ENCODE assay signal across 8 cellular contexts in the genomic region with DNA sequence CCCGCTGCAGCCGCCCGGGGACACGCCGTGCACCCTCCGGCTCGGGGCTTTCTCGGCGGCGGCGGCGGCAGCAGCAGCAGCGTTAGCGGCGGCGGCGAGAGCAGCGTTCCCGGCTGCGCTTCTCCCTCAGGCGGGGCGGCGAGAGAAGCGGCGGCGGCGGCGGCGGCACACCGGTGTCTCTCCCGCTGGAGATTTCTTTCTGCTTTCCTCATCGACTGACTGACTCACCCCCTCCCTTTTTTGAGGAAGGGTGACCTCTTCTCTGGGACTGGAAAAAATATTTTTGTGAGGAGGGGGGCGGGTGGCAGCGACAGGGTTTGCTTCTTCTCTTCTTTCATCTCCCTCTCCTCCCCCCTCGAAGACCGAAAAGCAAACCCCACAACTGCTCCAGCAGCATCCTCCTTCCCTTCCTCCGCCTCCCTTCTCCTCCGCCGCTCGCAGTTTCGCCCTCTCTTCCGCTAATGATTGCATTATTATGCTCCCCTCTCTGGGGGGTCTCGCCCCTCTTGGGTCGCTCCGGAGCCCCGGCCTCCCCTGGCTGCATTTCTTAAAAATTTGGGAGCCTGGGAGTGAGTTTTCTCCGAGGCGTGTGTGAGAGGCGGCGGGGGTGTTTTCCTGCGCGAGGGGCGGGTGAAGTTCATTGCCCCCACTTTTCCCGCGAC. TPM values are rescaled to one million over a fixed set of nuclear protein-coding genes. Genes with fewer than 3 reads are reported as not detected.
DNase-seq lines count a peak whose midpoint lies in the region; ATAC-seq and TF ChIP-seq lines count a peak whose summit lies in the region.

No MANE protein-coding gene starts in this region.

- DNase-seq in NCI-H146 (lab: John Stamatoyannopoulos, UW) (peak; percentile 68), NCI-H146 treated with DMSO at 0.1 percent for 48 hours (lab: John Stamatoyannopoulos, UW; ENCODE audit: unreplicated experiment) (no peak), MG63 (no peak), hepatocyte (ENCODE audit: low spot score) (no peak), gastrocnemius medialis (peak in 1 of 2 donors; percentile 16)
- no peak for DNase-seq in activated naive CD8-positive, alpha-beta T cell treated with anti-CD3 and anti-CD28 coated beads for 36 hours
- no peak for DNase-seq in stimulated activated CD4-positive, alpha-beta T cell treated with anti-CD3 and anti-CD28 coated beads, Interleukin-4, amount 100 ng/mL, for 1 hour
- no peak for DNase-seq in stimulated activated CD4-positive, alpha-beta T cell treated with anti-CD3 and anti-CD28 coated beads, Interleukin-1b, Interleukin-23, amount 100 ng/mL, for 48 hours

- H3K4me2 ChIP-seq in hepatocyte = peak overlapping the region; percentile 96

- peak; percentile 25 to 27 for ATAC-seq in gastrocnemius medialis

- in situ Hi-C loops in gastrocnemius medialis (cut with MboI; ENCODE audit: low sequenced_read_pairs in 4 of 4) = no loop called here

- H3K4me1 Mint-ChIP-seq in activated naive CD8-positive, alpha-beta T cell treated with anti-CD3 and anti-CD28 coated beads for 36 hours = peaks cover 2% of the 10 kb centered on the region

- H3K27ac ChIP-seq in hepatocyte (peak overlapping the region; percentile 58), gastrocnemius medialis (peak overlapping the region; percentile 78 to 94 (median 86))

- peak overlapping the region; percentile 83 for H3K4me3 Mint-ChIP-seq in activated naive CD8-positive, alpha-beta T cell treated with anti-CD3 and anti-CD28 coated beads for 36 hours

- no peak for TF ChIP-seq CTCF in hepatocyte (IDR thresholded peaks at IDR 0.05; ENCODE audit: poor library complexity)
- TF ChIP-seq CTCF in gastrocnemius medialis (IDR thresholded peaks at IDR 0.05 in 4 of 5, conservative IDR thresholded peaks at IDR 0.05 in 1 of 5) = no peak

- H3K9me3 ChIP-seq in MG63 (no peaks in the 10 kb centered on the region), hepatocyte (ENCODE audit: low read depth) (no peaks in the 10 kb centered on the region), gastrocnemius medialis (no peaks in the 10 kb centered on the region)

- peaks cover 44% of the 10 kb centered on the region for H3K27me3 Mint-ChIP-seq in activated naive CD8-positive, alpha-beta T cell treated with anti-CD3 and anti-CD28 coated beads for 36 hours

- peak overlapping the region; percentile 62 for H3K27ac Mint-ChIP-seq in activated naive CD8-positive, alpha-beta T cell treated with anti-CD3 and anti-CD28 coated beads for 36 hours

- peak overlapping the region; percentile 91 for H2AFZ ChIP-seq in hepatocyte

- H3K9me2 ChIP-seq in hepatocyte (replicated peaks; ENCODE audit: insufficient read depth) = no peaks in the 10 kb centered on the region

- peaks cover 19% of the 10 kb centered on the region for H3K4me1 ChIP-seq in hepatocyte (ENCODE audit: insufficient read depth)
- peaks cover 10 to 31% of the 10 kb centered on the region in 2 donors for H3K4me1 ChIP-seq in gastrocnemius medialis

- intact Hi-C loops in gastrocnemius medialis (cut with DNase I; ENCODE audit: low total_unique reads) = loop anchor here (1.0 to 5.0 kb wide), 4 partner anchors 81 to 229 kb away; no protein-coding TSS in a partner anchor

- H3K79me2 ChIP-seq in hepatocyte = peaks cover 30% of the 10 kb centered on the region

- peak in 1 of 2 donors; percentile 6 for TF ChIP-seq POLR2A in gastrocnemius medialis (IDR thresholded peaks at IDR 0.05)

- H4K20me1 ChIP-seq in hepatocyte (ENCODE audit: insufficient read depth, poor library complexity, severe bottlenecking) = peaks cover 11% of the 10 kb centered on the region

- H3K36me3 ChIP-seq in MG63 (no peaks in the 10 kb centered on the region), hepatocyte (replicated peaks; ENCODE audit: insufficient read depth, low read depth) (no peaks in the 10 kb centered on the region), gastrocnemius medialis (no peaks in the 10 kb centered on the region)

- WGBS in hepatocyte (ENCODE audit: low lambda C conversion rate, missing lambda C conversion rate) = under 1% methylated on average over 30 of the region's 55 CpGs

- H3K9me3 Mint-ChIP-seq in activated naive CD8-positive, alpha-beta T cell treated with anti-CD3 and anti-CD28 coated beads for 36 hours = no peaks in the 10 kb centered on the region

- no peaks in the 10 kb centered on the region for H3K27me3 ChIP-seq in MG63
- peaks cover 7% of the 10 kb centered on the region for H3K27me3 ChIP-seq in hepatocyte
- no peaks in the 10 kb centered on the region for H3K27me3 ChIP-seq in gastrocnemius medialis

- H3K4me3 ChIP-seq in MG63 (peak overlapping the region; percentile 57), hepatocyte (peak overlapping the region; percentile 94), gastrocnemius medialis (peak overlapping the region; percentile 72 to 92 (median 88))

- no peaks in the 10 kb centered on the region for H3K36me3 Mint-ChIP-seq in activated naive CD8-positive, alpha-beta T cell treated with anti-CD3 and anti-CD28 coated beads for 36 hours

RNA-seq across cellular contexts. Expression of a gene that starts 0.3 kb away (rescaled TPM):
- 2.2 and 2.7 TPM in 2 replicates for total RNA-seq in MG63 (2014; rRNA removed; shearing (Covaris generic); ENCODE audit: low replicate concordance)
- under 1 TPM; 0.58 to 0.78 TPM for total RNA-seq in activated naive CD8-positive, alpha-beta T cell treated with anti-CD3 and anti-CD28 coated beads for 36 hours
- total RNA-seq in hepatocyte (13.0 and 40.9 TPM in 2 replicates), gastrocnemius medialis (10 to 100 TPM in 2 of 4 donors, 1 to 10 TPM in 2; 2.5 to 16.2 (median 8.5) TPM)
- polyA plus RNA-seq in hepatocyte = 34.4 and 40.3 TPM in 2 replicates
